8 cellular contexts compared by ENCODE assay signal in the genomic region with DNA sequence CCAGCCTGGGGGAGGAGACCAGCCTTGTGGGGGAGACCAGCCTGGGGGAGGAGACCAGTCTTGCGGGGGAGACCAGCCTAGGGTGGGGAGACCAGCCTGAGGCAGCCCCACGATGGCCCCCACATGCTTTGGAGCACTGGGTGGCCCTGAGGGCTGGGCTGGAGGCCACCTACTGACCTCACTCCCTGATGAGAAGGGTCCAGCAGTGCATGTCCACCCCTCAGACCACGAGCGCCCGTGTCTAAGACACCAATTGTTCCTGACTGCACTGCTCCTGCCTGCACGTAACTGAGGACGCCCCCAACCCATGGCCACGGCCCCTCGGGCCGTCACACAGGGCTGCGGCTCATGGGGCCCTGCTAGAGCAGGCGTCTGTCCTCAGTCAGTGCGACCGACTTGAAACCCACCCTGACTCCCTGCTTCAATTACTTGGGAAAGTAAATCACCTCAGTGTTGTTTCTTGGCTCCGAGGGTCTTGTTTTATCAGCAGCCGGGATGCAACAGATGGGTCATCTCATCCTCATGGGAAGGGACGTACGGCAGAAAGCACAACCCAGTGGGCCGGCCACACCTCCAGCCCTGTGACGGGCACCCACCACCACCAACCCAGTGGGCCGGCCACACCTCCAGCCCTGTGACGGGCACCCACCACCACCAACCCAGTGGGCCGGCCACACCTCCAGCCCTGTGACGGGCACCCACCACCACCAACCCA. TPM values are rescaled to one million over a fixed set of nuclear protein-coding genes. Genes with fewer than 3 reads are reported as not detected.
DNase-seq lines count a peak whose midpoint lies in the region; ATAC-seq and TF ChIP-seq lines count a peak whose summit lies in the region.

A gene (minus strand): TSS at position 550 of the 715 bp plus-strand sequence. CDS start 1,643 bp downstream, outside the sequence.

- peaks cover 11% of the 10 kb centered on the region for H3K27me3 Mint-ChIP-seq in glutamatergic neuron (ENCODE audit: unreplicated experiment)

- H3K27me3 ChIP-seq in OCI-LY1 (ENCODE audit: insufficient read depth, low read length) (no peaks in the 10 kb centered on the region), tibial nerve (no peaks in the 10 kb centered on the region)

- no peak for TF ChIP-seq CTCF in OCI-LY1 (IDR thresholded peaks at IDR 0.05; ENCODE audit: low read length)
- TF ChIP-seq CTCF in glutamatergic neuron (IDR thresholded peaks at IDR 0.05; ENCODE audit: partially characterized antibody, unreplicated experiment), result no peak
- TF ChIP-seq CTCF in omental fat pad (IDR thresholded peaks at IDR 0.05), result no peak
- no peak for TF ChIP-seq CTCF in tibial nerve (IDR thresholded peaks at IDR 0.05)

- H3K4me1 ChIP-seq in OCI-LY1 (ENCODE audit: insufficient read depth, low read length, severe bottlenecking) (peaks cover 38% of the 10 kb centered on the region), tibial nerve (peaks cover 0 to 6% (median 2%) of the 10 kb centered on the region in 4 donors)

- H3K36me3 ChIP-seq in OCI-LY1 (ENCODE audit: insufficient read depth, low read length) (peaks cover 13% of the 10 kb centered on the region; the same call in 1 of the 2 replicates), tibial nerve (peaks cover 0 to under 1% (median 0%) of the 10 kb centered on the region in 3 donors)

- peak; percentile 38 for ATAC-seq in HG02763 (IDR thresholded peaks at IDR 0.05; ENCODE audit: unreplicated experiment)
- peak; percentile 78 to 79 for ATAC-seq in activated naive CD4-positive, alpha-beta T cell treated with anti-CD3 and anti-CD28 coated beads, Interleukin-2, amount 50 U/mL, for 72 hours
- peak; percentile 40 for ATAC-seq in omental fat pad (ENCODE audit: low FRiP score)
- ATAC-seq in HG03439 (IDR thresholded peaks at IDR 0.05; ENCODE audit: unreplicated experiment), result no peak

- H3K9me3 Mint-ChIP-seq in activated naive CD4-positive, alpha-beta T cell treated with anti-CD3 and anti-CD28 coated beads, Interleukin-2, amount 50 U/mL, for 72 hours, result no peaks in the 10 kb centered on the region
- H3K9me3 Mint-ChIP-seq in glutamatergic neuron (ENCODE audit: unreplicated experiment), result peaks cover 16% of the 10 kb centered on the region

- no peaks in the 10 kb centered on the region for H3K9me3 ChIP-seq in OCI-LY1 (ENCODE audit: low read length)
- H3K9me3 ChIP-seq in tibial nerve, result no peaks in the 10 kb centered on the region

- TF ChIP-seq EP300 in tibial nerve (IDR thresholded peaks at IDR 0.05), result no peak

- H3K36me3 Mint-ChIP-seq in activated naive CD4-positive, alpha-beta T cell treated with anti-CD3 and anti-CD28 coated beads, Interleukin-2, amount 50 U/mL, for 72 hours, result no peaks in the 10 kb centered on the region
- no peaks in the 10 kb centered on the region for H3K36me3 Mint-ChIP-seq in glutamatergic neuron (ENCODE audit: unreplicated experiment)

- H3K9me2 ChIP-seq in OCI-LY1 (ENCODE audit: low read depth, low read length), result no peaks in the 10 kb centered on the region

- H3K79me2 ChIP-seq in OCI-LY1 (ENCODE audit: insufficient read depth, low read length), result no peaks in the 10 kb centered on the region

- H3K9ac ChIP-seq in OCI-LY1 (ENCODE audit: low read length), result peak within 1 kb of the TSS; percentile 74

- H3K4me1 Mint-ChIP-seq in glutamatergic neuron (ENCODE audit: low read depth, unreplicated experiment), result peaks cover 22% of the 10 kb centered on the region

- TF ChIP-seq POLR2A in tibial nerve (IDR thresholded peaks at IDR 0.05), result no peak

- H3K4me3 ChIP-seq in OCI-LY1 (ENCODE audit: low read depth, low read length, poor library complexity, severe bottlenecking), result peak within 1 kb of the TSS; percentile 85
- peak within 1 kb of the TSS; percentile 46 to 76 (median 54) for H3K4me3 ChIP-seq in tibial nerve

- whole genome bisulfite sequencing in tibial nerve, 2 donors, result 1 to 36% methylated on average over 18 to 20 of the region's 24 CpGs

- H3K4me2 ChIP-seq in OCI-LY1 (ENCODE audit: low read length), result peak within 1 kb of the TSS; percentile 78

- DNase-seq in DMS79 (lab: John Stamatoyannopoulos, UW), result peak; percentile 17
- DNase-seq in activated naive CD4-positive, alpha-beta T cell treated with anti-CD3 and anti-CD28 coated beads, Interleukin-2, amount 50 U/mL, for 72 hours (ENCODE audit: low spot score in 2 of 2), result peak in 1 of 2 donors; percentile 37
- peak; percentile 74 for DNase-seq in glutamatergic neuron
- DNase-seq in omental fat pad (ENCODE audit: low spot score), result no peak
- peak in 1 of 2 donors; percentile 40 for DNase-seq in tibial nerve (ENCODE audit: low spot score in 2 of 2)

- H2AFZ ChIP-seq in OCI-LY1 (ENCODE audit: low read length), result peak within 1 kb of the TSS; percentile 99; the same call in 1 of the 2 replicates

- H4K20me1 ChIP-seq in OCI-LY1 (ENCODE audit: insufficient read depth, low read length), result no peaks in the 10 kb centered on the region

- H3K27ac Mint-ChIP-seq in activated naive CD4-positive, alpha-beta T cell treated with anti-CD3 and anti-CD28 coated beads, Interleukin-2, amount 50 U/mL, for 72 hours, result peak within 1 kb of the TSS; percentile 67 to 86
- peak within 1 kb of the TSS; percentile 97 for H3K27ac Mint-ChIP-seq in glutamatergic neuron (ENCODE audit: unreplicated experiment)

- peak within 1 kb of the TSS; percentile 91 for H3K4me3 Mint-ChIP-seq in glutamatergic neuron (ENCODE audit: unreplicated experiment)

- H3F3A ChIP-seq in OCI-LY1 (ENCODE audit: insufficient read depth, low read length), result no peaks in the 10 kb centered on the region; the same call in 1 of the 2 replicates

- peak within 1 kb of the TSS; percentile 70 for H3K27ac ChIP-seq in OCI-LY1 (ENCODE audit: low read depth, low read length, poor library complexity, severe bottlenecking)
- H3K27ac ChIP-seq in tibial nerve, result peak within 1 kb of the TSS; percentile 13 to 88 (median 65)

RNA-seq across cellular contexts. Expression of the gene that starts here (rescaled TPM):
- 1 to 10 TPM; 7.1 to 8.9 TPM for total RNA-seq in activated naive CD4-positive, alpha-beta T cell treated with anti-CD3 and anti-CD28 coated beads, Interleukin-2, amount 50 U/mL, for 72 hours
- total RNA-seq in glutamatergic neuron (ENCODE audit: unreplicated experiment), result 58.7 TPM
- total RNA-seq in omental fat pad, result 1 to 10 TPM in 3 of 4 donors, under 1 TPM in 1; 0.96 to 8.0 (median 2.8) TPM
- 10 to 100 TPM in 1 of 4 donors, 1 to 10 TPM in 3; 4.5 to 12.9 (median 8.0) TPM for total RNA-seq in tibial nerve
